Comparison of ENCODE assay signal across 9 cellular contexts in the genomic region with DNA sequence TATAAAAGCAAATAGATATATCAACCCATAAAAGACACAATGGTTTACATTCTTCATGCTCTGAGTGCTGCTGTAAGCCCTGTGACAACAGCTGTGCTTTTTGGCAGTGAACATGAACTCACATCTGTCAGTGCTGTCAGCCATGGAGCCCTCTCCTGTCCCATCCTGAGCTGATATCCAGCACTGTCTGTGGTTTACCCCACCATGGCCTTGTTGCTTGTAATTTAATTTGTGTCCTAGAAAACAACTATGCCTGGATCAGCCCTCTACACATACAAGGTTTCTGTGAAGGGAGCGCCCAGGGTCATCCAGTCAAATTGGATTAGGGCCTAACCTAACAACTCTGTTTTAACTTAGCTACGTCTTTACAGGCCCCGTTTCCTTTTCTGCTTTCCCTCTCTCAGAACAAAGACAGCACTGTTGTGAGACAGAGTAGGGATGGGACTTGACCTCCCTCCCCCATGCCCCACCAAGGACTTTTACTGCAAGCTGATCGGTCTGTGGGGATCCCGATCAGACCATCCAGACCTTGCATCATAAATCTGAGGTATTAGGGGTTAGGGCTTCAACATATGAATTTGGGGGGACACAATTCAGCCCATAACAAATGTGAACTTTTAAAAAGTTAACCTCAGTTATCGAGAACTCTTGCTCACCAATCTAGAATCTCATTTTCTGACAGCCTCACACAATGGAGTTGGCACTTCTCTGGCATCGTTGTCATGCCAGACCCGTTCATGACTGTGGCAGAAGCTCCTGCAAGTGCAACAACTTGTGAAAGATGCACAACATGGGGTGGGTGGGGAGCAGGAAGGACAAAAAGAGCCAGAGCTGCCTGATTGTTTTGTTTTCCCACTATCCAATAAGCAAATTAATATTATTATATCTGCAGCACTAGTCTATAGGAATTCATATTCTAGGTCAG. TPM values are rescaled to one million over a fixed set of nuclear protein-coding genes. Genes with fewer than 3 reads are reported as not detected.
DNase-seq lines count a peak whose midpoint lies in the region; ATAC-seq and TF ChIP-seq lines count a peak whose summit lies in the region.
"Had no signal": no experiment of that assay in that cellular context is flagged by ENCODE, and none has a peak within 500 bp of the region (broad histone marks: within the 10 kb centered on the region; RNA-seq: fewer than 3 reads in every experiment).

No MANE protein-coding gene starts in this region.

- H3K4me1 ChIP-seq in adipocyte (ENCODE audit: control insufficient read depth, insufficient read depth, low read length): peaks cover 41% of the 10 kb centered on the region
- H3K4me1 ChIP-seq in hepatocyte (ENCODE audit: insufficient read depth): peaks cover 66% of the 10 kb centered on the region
- no peaks in the 10 kb centered on the region for H3K4me1 ChIP-seq in effector memory CD4-positive, alpha-beta T cell (ENCODE audit: control insufficient read depth, insufficient read depth, low read length, poor library complexity, severe bottlenecking)

- H3K9me3 ChIP-seq in KOPT-K1 (ENCODE audit: insufficient read depth, low read length, poor library complexity, severe bottlenecking) (no peaks in the 10 kb centered on the region), adipocyte (ENCODE audit: control insufficient read depth, low read length) (no peaks in the 10 kb centered on the region), hepatocyte (ENCODE audit: low read depth) (no peaks in the 10 kb centered on the region)
- no peaks in the 10 kb centered on the region for H3K9me3 ChIP-seq in effector memory CD4-positive, alpha-beta T cell (ENCODE audit: control insufficient read depth, low read length)
- H3K9me3 ChIP-seq: SJSA1 had no signal

- 66% methylated on average over 8 of the region's 8 CpGs for WGBS in hepatocyte (ENCODE audit: low lambda C conversion rate, missing lambda C conversion rate)

- no peaks in the 10 kb centered on the region for H3K36me3 Mint-ChIP-seq in activated naive CD8-positive, alpha-beta T cell treated with anti-CD3 and anti-CD28 coated beads for 36 hours

- no peaks in the 10 kb centered on the region for H3K9me3 Mint-ChIP-seq in activated naive CD8-positive, alpha-beta T cell treated with anti-CD3 and anti-CD28 coated beads for 36 hours

- peaks cover 34% of the 10 kb centered on the region for H3K79me2 ChIP-seq in hepatocyte

- no peak overlapping the region for H3K4me3 Mint-ChIP-seq in activated naive CD8-positive, alpha-beta T cell treated with anti-CD3 and anti-CD28 coated beads for 36 hours

- H3K4me1 Mint-ChIP-seq in activated naive CD8-positive, alpha-beta T cell treated with anti-CD3 and anti-CD28 coated beads for 36 hours: peaks cover 7% of the 10 kb centered on the region

- ATAC-seq in HG02970 (IDR thresholded peaks at IDR 0.05; ENCODE audit: low FRiP score, unreplicated experiment): no peak

- H3K27ac ChIP-seq in KOPT-K1 (ENCODE audit: low read depth, low read length, poor library complexity, severe bottlenecking): peak overlapping the region; percentile 44
- H3K27ac ChIP-seq in hepatocyte: peak overlapping the region; percentile 81
- H3K27ac ChIP-seq in effector memory CD4-positive, alpha-beta T cell (ENCODE audit: insufficient read depth, low read length, poor library complexity, severe bottlenecking): no peak overlapping the region
- H3K27ac ChIP-seq: SJSA1 had no signal

- H3K36me3 ChIP-seq in KOPT-K1 (ENCODE audit: insufficient read depth, low read length) (no peaks in the 10 kb centered on the region), adipocyte (ENCODE audit: control insufficient read depth, insufficient read depth, low read length, severe bottlenecking) (no peaks in the 10 kb centered on the region), hepatocyte (replicated peaks; ENCODE audit: insufficient read depth, low read depth) (no peaks in the 10 kb centered on the region)
- H3K36me3 ChIP-seq in effector memory CD4-positive, alpha-beta T cell (ENCODE audit: control insufficient read depth, insufficient read depth, low read length): no peaks in the 10 kb centered on the region
- H3K36me3 ChIP-seq: SJSA1 had no signal

- H3K27me3 Mint-ChIP-seq in activated naive CD8-positive, alpha-beta T cell treated with anti-CD3 and anti-CD28 coated beads for 36 hours: peaks cover 11% of the 10 kb centered on the region

- H3K4me3 ChIP-seq in adipocyte (ENCODE audit: low read length): no peak overlapping the region
- H3K4me3 ChIP-seq in hepatocyte: no peak overlapping the region
- H3K4me3 ChIP-seq in effector memory CD4-positive, alpha-beta T cell (ENCODE audit: insufficient read depth, low read depth, low read length, poor library complexity, severe bottlenecking): no peak overlapping the region
- H3K4me3 ChIP-seq: SJSA1 had no signal

- DNase-seq in adipocyte (ENCODE audit: low read depth) (no peak), hepatocyte (ENCODE audit: low spot score) (no peak), retina (peak; percentile 38), NCI-H748 treated with DMSO at 0.1 percent for 48 hours (lab: John Stamatoyannopoulos, UW) (no peak)
- no peak for DNase-seq in effector memory CD4-positive, alpha-beta T cell
- DNase-seq in activated naive CD8-positive, alpha-beta T cell treated with anti-CD3 and anti-CD28 coated beads for 36 hours: no peak

- TF ChIP-seq CTCF in hepatocyte (IDR thresholded peaks at IDR 0.05; ENCODE audit: poor library complexity): no peak

- no peaks in the 10 kb centered on the region for H4K20me1 ChIP-seq in hepatocyte (ENCODE audit: insufficient read depth, poor library complexity, severe bottlenecking)

- H3K27ac Mint-ChIP-seq in activated naive CD8-positive, alpha-beta T cell treated with anti-CD3 and anti-CD28 coated beads for 36 hours: no peak overlapping the region

- no peak overlapping the region for H2AFZ ChIP-seq in hepatocyte

- H3K27me3 ChIP-seq in adipocyte (replicated peaks; ENCODE audit: control insufficient read depth, insufficient read depth, low read length): no peaks in the 10 kb centered on the region
- no peaks in the 10 kb centered on the region for H3K27me3 ChIP-seq in hepatocyte
- no peaks in the 10 kb centered on the region for H3K27me3 ChIP-seq in effector memory CD4-positive, alpha-beta T cell (replicated peaks; ENCODE audit: control insufficient read depth, insufficient read depth, low read length, poor library complexity, severe bottlenecking)
- H3K27me3 ChIP-seq: SJSA1 had no signal

- H3K4me2 ChIP-seq in hepatocyte: peak overlapping the region; percentile 4

- H3K9ac ChIP-seq in adipocyte (ENCODE audit: low read length): peak overlapping the region; percentile 3

- H3K9me2 ChIP-seq in hepatocyte (replicated peaks; ENCODE audit: insufficient read depth): no peaks in the 10 kb centered on the region

RNA-seq across cellular contexts. Expression of a gene that starts 16.4 kb away (rescaled TPM):
- 55.3 and 70.2 TPM in 2 replicates for total RNA-seq in hepatocyte
- polyA plus RNA-seq in hepatocyte: 49.4 and 51.5 TPM in 2 replicates
- not detected for total RNA-seq in activated naive CD8-positive, alpha-beta T cell treated with anti-CD3 and anti-CD28 coated beads for 36 hours

Comparison
In these comparisons a context has a peak if more than half of its experiments do, and no peak if none do; other contexts are left out.
1. RNA of a gene that starts 16.4 kb away (total RNA-seq): 55.3 to 70.2 TPM in hepatocyte; not detected in activated naive CD8-positive, alpha-beta T cell treated with anti-CD3 and anti-CD28 coated beads for 36 hours; every median in the first group is over 10 times any median in the second.